14 cellular contexts compared by ENCODE assay signal in the genomic region with DNA sequence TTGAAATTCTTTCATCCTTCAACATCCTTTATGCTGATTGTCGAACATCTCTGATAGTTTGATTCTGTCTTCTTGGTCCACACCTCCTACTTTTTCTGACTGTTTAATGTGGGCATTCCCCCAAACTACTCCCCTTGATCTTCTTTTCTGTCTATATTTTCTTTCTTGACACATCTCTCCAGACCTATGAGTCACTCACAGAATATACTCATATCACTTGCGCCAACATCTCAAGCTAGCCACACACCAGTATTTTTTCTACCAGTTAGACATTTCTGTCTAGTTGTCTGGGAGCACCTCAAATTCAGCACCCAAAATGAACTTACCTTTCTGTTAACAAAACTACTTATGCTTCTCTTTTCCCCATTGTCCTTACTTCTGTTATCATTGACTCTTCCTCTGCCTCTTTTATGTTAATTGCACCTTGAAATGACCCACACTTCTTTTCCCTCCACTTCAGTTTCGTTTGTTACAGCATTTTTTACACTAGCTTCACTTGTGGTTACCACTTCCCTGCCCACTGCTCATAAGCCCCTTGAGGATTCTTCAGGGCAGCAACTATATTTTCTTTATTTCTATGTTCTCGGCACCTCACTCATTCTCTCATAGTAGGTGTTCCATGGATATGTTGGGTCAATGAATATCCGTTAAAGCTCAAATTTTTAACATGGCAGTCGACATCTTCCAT. TPM values are rescaled to one million over a fixed set of nuclear protein-coding genes. Genes with fewer than 3 reads are reported as not detected.
DNase-seq lines count a peak whose midpoint lies in the region; ATAC-seq and TF ChIP-seq lines count a peak whose summit lies in the region.
"Had no signal": no experiment of that assay in that cellular context is flagged by ENCODE, and none has a peak within 500 bp of the region (broad histone marks: within the 10 kb centered on the region; RNA-seq: fewer than 3 reads in every experiment).

No MANE protein-coding gene starts in this region.

- H3K4me3 Mint-ChIP-seq in T-helper 2 cell treated with Interferon-gamma antibody and Interleukin-4, amounts not matched to agents 5 μg/mL and 100 μg/mL, for 36 hours = no peak overlapping the region
- no peak overlapping the region for H3K4me3 Mint-ChIP-seq in chondrocyte (ENCODE audit: unreplicated experiment)
- H3K4me3 Mint-ChIP-seq: IgD-negative memory B cell, T-helper 17 cell had no signal

- intact Hi-C loops in lower leg skin (cut with DNase I; ENCODE audit: low total_unique reads) = no loop called here

- no peaks in the 10 kb centered on the region for H3K36me3 Mint-ChIP-seq in activated naive CD4-positive, alpha-beta T cell treated with anti-CD3 and anti-CD28 coated beads, Interleukin-2, amount 50 U/mL, for 72 hours
- H3K36me3 Mint-ChIP-seq in T-helper 2 cell treated with Interferon-gamma antibody and Interleukin-4, amounts not matched to agents 5 μg/mL and 100 μg/mL, for 36 hours (ENCODE audit: low read depth) = no peaks in the 10 kb centered on the region
- peaks cover under 1% of the 10 kb centered on the region for H3K36me3 Mint-ChIP-seq in chondrocyte (ENCODE audit: low read depth)

- WGBS in lower leg skin, 2 donors = 81 to 82% methylated on average over 6 of the region's 6 CpGs

- DNase-seq in activated naive CD4-positive, alpha-beta T cell treated with anti-CD3 and anti-CD28 coated beads, Interleukin-2, amount 50 U/mL, for 72 hours (ENCODE audit: low spot score in 2 of 2) = no peak
- DNase-seq in activated naive CD4-positive, alpha-beta T cell (lab: John Stamatoyannopoulos, UW) = no peak
- DNase-seq in T-helper 2 cell treated with Interferon-gamma antibody and Interleukin-4, amounts not matched to agents 5 μg/mL and 100 μg/mL, for 36 hours (ENCODE audit: low spot score) = peak; percentile 8
- DNase-seq in stimulated activated naive CD8-positive, alpha-beta T cell treated with anti-CD3 and anti-CD28 coated beads, Interleukin-15, Interleukin-2, amounts not matched to agents 100 U/mL and 50 U/mL, for 24 hours = no peak
- DNase-seq in lower leg skin (ENCODE audit: low spot score in 2 of 2) (no peak), HT-29 (ENCODE audit: low spot score) (no peak), chondrocyte (ENCODE audit: low spot score) (no peak)
- DNase-seq: activated T-cell treated with anti-CD3 and anti-CD28 coated beads, Interleukin-2, amount 50 U/mL, for 48 hours; GOT3; NCI-H526 treated with DMSO at 0.1 percent for 48 hours; T-helper 17 cell had no signal

- no peaks in the 10 kb centered on the region for H3K9me3 Mint-ChIP-seq in activated naive CD4-positive, alpha-beta T cell treated with anti-CD3 and anti-CD28 coated beads, Interleukin-2, amount 50 U/mL, for 72 hours
- no peaks in the 10 kb centered on the region for H3K9me3 Mint-ChIP-seq in T-helper 2 cell treated with Interferon-gamma antibody and Interleukin-4, amounts not matched to agents 5 μg/mL and 100 μg/mL, for 36 hours
- no peaks in the 10 kb centered on the region for H3K9me3 Mint-ChIP-seq in chondrocyte (ENCODE audit: low read depth)
- H3K9me3 Mint-ChIP-seq: IgD-negative memory B cell had no signal

- TF ChIP-seq CTCF in lower leg skin (IDR thresholded peaks at IDR 0.05) (no peak), chondrocyte (IDR thresholded peaks at IDR 0.05) (no peak)

- peak; percentile 94 to 98 for ATAC-seq in activated naive CD4-positive, alpha-beta T cell treated with anti-CD3 and anti-CD28 coated beads, Interleukin-2, amount 50 U/mL, for 72 hours
- ATAC-seq in HG03097 (IDR thresholded peaks at IDR 0.05; ENCODE audit: low FRiP score, unreplicated experiment) = peak; percentile 62
- ATAC-seq in stimulated activated naive CD8-positive, alpha-beta T cell treated with anti-CD3 and anti-CD28 coated beads, Interleukin-15, Interleukin-2, amounts not matched to agents 100 U/mL and 50 U/mL, for 24 hours = peak; percentile 95
- ATAC-seq: T-helper 17 cell had no signal

- no peak overlapping the region for H3K4me3 ChIP-seq in lower leg skin (ENCODE audit: low read depth, poor library complexity, severe bottlenecking)
- H3K4me3 ChIP-seq: hepatocyte had no signal

- no peak overlapping the region for H3K27ac Mint-ChIP-seq in activated naive CD4-positive, alpha-beta T cell treated with anti-CD3 and anti-CD28 coated beads, Interleukin-2, amount 50 U/mL, for 72 hours
- no peak overlapping the region for H3K27ac Mint-ChIP-seq in T-helper 2 cell treated with Interferon-gamma antibody and Interleukin-4, amounts not matched to agents 5 μg/mL and 100 μg/mL, for 36 hours
- H3K27ac Mint-ChIP-seq in chondrocyte (ENCODE audit: unreplicated experiment) = no peak overlapping the region
- H3K27ac Mint-ChIP-seq: IgD-negative memory B cell, T-helper 17 cell had no signal

- TF ChIP-seq POLR2A in lower leg skin (IDR thresholded peaks at IDR 0.05) = no peak

- peaks cover 17% of the 10 kb centered on the region for H3K4me1 Mint-ChIP-seq in T-helper 2 cell treated with Interferon-gamma antibody and Interleukin-4, amounts not matched to agents 5 μg/mL and 100 μg/mL, for 36 hours (ENCODE audit: low read depth)
- H3K4me1 Mint-ChIP-seq in chondrocyte (ENCODE audit: low read depth) = no peaks in the 10 kb centered on the region
- H3K4me1 Mint-ChIP-seq: IgD-negative memory B cell, T-helper 17 cell had no signal

- H3K27me3 Mint-ChIP-seq in T-helper 2 cell treated with Interferon-gamma antibody and Interleukin-4, amounts not matched to agents 5 μg/mL and 100 μg/mL, for 36 hours (ENCODE audit: low read depth) = peaks cover 13% of the 10 kb centered on the region
- peaks cover 7% of the 10 kb centered on the region for H3K27me3 Mint-ChIP-seq in chondrocyte (ENCODE audit: low read depth)

RNA-seq across cellular contexts. Expression of gene TSHR, which starts 33.5 kb away (rescaled TPM):
- not detected for total RNA-seq in activated naive CD4-positive, alpha-beta T cell treated with anti-CD3 and anti-CD28 coated beads, Interleukin-2, amount 50 U/mL, for 72 hours
- 1 to 10 TPM in 2 of 4 donors, under 1 TPM in 1, not detected in 1; 0.99 to 1.8 (median 1.1) TPM for total RNA-seq in lower leg skin
- total RNA-seq in HT-29 (2014; rRNA removed; shearing (Covaris generic)) = not detected in 2 replicates
- total RNA-seq in chondrocyte = 0.51 TPM in 1 of 3 replicates, not detected in the others
- total RNA-seq: hepatocyte had no signal

RNA-seq across cellular contexts. Expression of gene CEP128, which starts 47.3 kb away (rescaled TPM):
- 10 to 100 TPM; 11.5 to 33.3 TPM for total RNA-seq in activated naive CD4-positive, alpha-beta T cell treated with anti-CD3 and anti-CD28 coated beads, Interleukin-2, amount 50 U/mL, for 72 hours
- total RNA-seq in lower leg skin (10 to 100 TPM in 1 of 4 donors, 1 to 10 TPM in 3; 5.9 to 10.5 (median 9.0) TPM), chondrocyte (2.7 to 7.8 TPM (median 3.5 TPM) in 3 replicates)
- 1.0 and 2.6 TPM in 2 replicates for total RNA-seq in HT-29 (2014; rRNA removed; shearing (Covaris generic))
